In the genomic region with DNA sequence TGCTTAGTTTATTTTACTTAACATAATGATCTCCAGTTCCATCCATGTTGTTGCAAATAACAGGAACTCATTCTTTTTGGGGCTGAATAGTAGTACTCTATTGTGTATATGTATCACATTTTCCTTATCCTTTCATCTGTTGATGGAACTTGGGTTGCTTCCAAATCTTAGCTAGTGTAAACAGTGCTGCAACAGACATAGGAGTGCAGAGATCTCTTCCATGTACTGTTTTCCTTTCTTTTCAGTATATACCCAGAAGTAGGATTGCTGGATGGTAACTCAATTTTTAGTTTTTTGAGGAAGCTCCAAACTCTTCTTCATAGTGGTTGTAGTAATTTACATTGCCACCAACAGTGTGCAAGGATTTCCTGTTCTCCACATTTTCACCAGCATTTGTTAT, we compare ENCODE assay signal across 18 cellular contexts.
"Had no signal": no experiment of that assay in that cellular context is flagged by ENCODE, and none has a peak within 500 bp of the region (broad histone marks: within the 10 kb centered on the region; RNA-seq: fewer than 3 reads in every experiment).

No MANE protein-coding gene starts in this region.

- H3K27ac ChIP-seq: ascending aorta, gastroesophageal sphincter, heart left ventricle, pancreas, right lobe of liver, thoracic aorta, upper lobe of right lung had no signal

- H3K4me3 ChIP-seq: ascending aorta, gastroesophageal sphincter, heart left ventricle, pancreas, right lobe of liver, smooth muscle cell, thoracic aorta, upper lobe of right lung had no signal

- H3K9me3 ChIP-seq: ascending aorta, pancreas, right lobe of liver, thoracic aorta, upper lobe of right lung had no signal

- ATAC-seq: esophagus mucosa; gastroesophageal sphincter; heart left ventricle; left ventricle myocardium superior; pancreas; right lobe of liver; stimulated activated naive B cell treated with anti-CD40 and anti-IgM and Interleukin-4, amounts not matched to agents 10 μg/mL and 1 μg/mL and 100 μg/mL, for 72 hours; upper lobe of right lung had no signal

- DNase-seq: activated CD4-positive, alpha-beta T cell treated with anti-CD3 and anti-CD28 coated beads, Interleukin-2, amount 50 U/mL, for 4 hours; activated gamma-delta T cell; cortex of kidney; effector CD4-positive, alpha-beta T cell; heart left ventricle; kidney glomerular epithelial cell; left ventricle myocardium superior; naive B cell; pancreas; right lobe of liver; stimulated activated CD4-positive, alpha-beta T cell treated with anti-CD3 and anti-CD28 coated beads, Interleukin-4, amount 100 ng/mL, for 4 hours; stimulated activated naive B cell treated with anti-CD40 and anti-IgM and Interleukin-4, amounts not matched to agents 10 μg/mL and 1 μg/mL and 100 μg/mL, for 72 hours; upper lobe of right lung had no signal

- H3K27me3 ChIP-seq: ascending aorta, gastroesophageal sphincter, heart left ventricle, pancreas, right lobe of liver, upper lobe of right lung had no signal

- H3K4me2 ChIP-seq: smooth muscle cell had no signal

- H3K36me3 ChIP-seq: ascending aorta, gastroesophageal sphincter, heart left ventricle, pancreas, right lobe of liver, thoracic aorta, upper lobe of right lung had no signal

- H3K4me1 ChIP-seq: ascending aorta, gastroesophageal sphincter, heart left ventricle, pancreas, right lobe of liver, upper lobe of right lung had no signal
